ENCODE assay signal across 9 cellular contexts in genomic region chr2:206693399-206694137, GRCh38.
DNase-seq lines count a peak whose midpoint lies in the region; ATAC-seq, FAIRE-seq and TF ChIP-seq lines count a peak whose summit lies in the region.
"Had no signal": no experiment of that assay in that cellular context is flagged by ENCODE, and none has a peak within 500 bp of the region (broad histone marks: within the 10 kb centered on the region; RNA-seq: fewer than 3 reads in every experiment).

No MANE protein-coding gene starts in this region.

- peak; percentile 80 for ATAC-seq in GM19372 (IDR thresholded peaks at IDR 0.05; ENCODE audit: low read depth, unreplicated experiment)

- DNase-seq in D721Med (ENCODE audit: insufficient read length, low spot score) (peak; percentile 20), Kasumi-1 (lab: John Stamatoyannopoulos, UW) (peak; percentile 12 to 33), RCC 7860 (ENCODE audit: low spot score) (peak; percentile 43), left kidney (ENCODE audit: low read depth, low spot score) (peak; percentile 82), stromal cell of bone marrow (ENCODE audit: low read depth) (peak; percentile 36)
- DNase-seq in central memory CD4-positive, alpha-beta T cell = peak; percentile 33
- DNase-seq in activated effector memory CD4-positive, alpha-beta T cell treated with Interleukin-2 at 50 U/mL for 16 hours = no peak
- DNase-seq: activated T-cell treated with anti-CD3 and anti-CD28 coated beads, Interleukin-2, amount 50 U/mL, for 4 hours had no signal

- peak; percentile 79 for TF ChIP-seq CTCF in D721Med (IDR thresholded peaks at IDR 0.05; ENCODE audit: insufficient read depth, missing control alignments)

- peak; percentile 91 for FAIRE-seq in D721Med (lab: Jason Lieb, UNC)
- peak; percentile 75 for FAIRE-seq in RCC 7860 (lab: Jason Lieb, UNC)
